In the genomic region with DNA sequence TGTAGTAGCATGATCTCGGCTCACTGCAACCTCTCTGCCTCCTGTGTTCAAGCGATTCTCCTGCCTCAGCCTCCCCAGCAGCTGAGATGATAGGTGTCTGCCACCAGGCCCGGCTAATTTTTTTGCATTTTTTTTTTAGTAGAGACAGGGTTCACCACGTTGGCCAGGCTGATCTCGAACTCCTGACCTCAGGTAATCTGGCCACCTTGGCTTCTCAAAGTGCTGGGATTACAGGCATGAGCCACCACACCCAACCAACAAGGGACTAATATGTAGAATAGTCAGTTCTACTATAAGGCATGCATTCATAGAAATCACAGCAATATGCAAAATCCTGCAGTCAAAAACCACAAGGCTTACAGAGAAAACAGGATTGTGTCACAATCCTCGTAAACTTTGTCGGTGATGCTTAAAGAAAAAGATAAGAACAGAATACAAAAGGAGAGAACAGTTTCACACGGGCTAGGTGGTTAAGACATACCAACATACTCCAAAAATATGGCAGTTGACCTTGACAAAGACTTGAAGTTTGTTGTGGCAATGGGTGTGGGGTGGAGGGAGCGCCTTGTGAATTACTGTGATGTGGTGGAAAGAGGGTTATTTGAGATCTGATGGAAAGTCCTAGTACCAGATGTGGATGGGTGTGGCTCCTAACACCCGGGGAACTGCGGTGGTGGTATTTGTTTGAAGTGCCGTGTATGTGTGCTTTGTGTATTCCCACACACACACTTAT, we compare ENCODE assay signal across 8 cellular contexts. TPM values are rescaled to one million over a fixed set of nuclear protein-coding genes. Genes with fewer than 3 reads are reported as not detected.
DNase-seq lines count a peak whose midpoint lies in the region; ATAC-seq and TF ChIP-seq lines count a peak whose summit lies in the region.

No MANE protein-coding gene starts in this region.

- H3K36me3 ChIP-seq in thymus (ENCODE audit: control insufficient read depth, insufficient read depth) (no peaks in the 10 kb centered on the region), ovary (no peaks in the 10 kb centered on the region)

- H3K4me1 ChIP-seq in thymus (ENCODE audit: control insufficient read depth, insufficient read depth, low read length): peaks cover 29% of the 10 kb centered on the region
- peaks cover 11% of the 10 kb centered on the region for H3K4me1 ChIP-seq in ovary (ENCODE audit: insufficient read depth)

- TF ChIP-seq POLR2A in ovary (IDR thresholded peaks at IDR 0.05): no peak

- peak overlapping the region; percentile 87 for H3K27ac ChIP-seq in thymus (ENCODE audit: low read depth)
- no peak overlapping the region for H3K27ac ChIP-seq in ovary

- WGBS in thymus: 39% methylated on average over 12 of the region's 12 CpGs
- 48 to 62% (median 54%) methylated on average over 12 of the region's 12 CpGs for WGBS in ovary, 3 donors

- ATAC-seq in HG03457 (IDR thresholded peaks at IDR 0.05; ENCODE audit: unreplicated experiment) (no peak), HG03571 (IDR thresholded peaks at IDR 0.05; ENCODE audit: unreplicated experiment) (no peak)

- H3K9me3 ChIP-seq in thymus (ENCODE audit: control insufficient read depth) (no peaks in the 10 kb centered on the region), ovary (no peaks in the 10 kb centered on the region)

- intact Hi-C loops in ovary (cut with DNase I): no loop called here

- TF ChIP-seq CTCF in fibroblast of mammary gland (conservative IDR thresholded peaks at IDR 0.05; ENCODE audit: control insufficient read depth, insufficient read depth, low read depth, low read length) (no peak), ovary (IDR thresholded peaks at IDR 0.05) (no peak)

- H3K27me3 ChIP-seq in thymus (ENCODE audit: control insufficient read depth, insufficient read depth) (no peaks in the 10 kb centered on the region), ovary (no peaks in the 10 kb centered on the region)

- H3K4me3 ChIP-seq in fibroblast of mammary gland (ENCODE audit: control insufficient read depth, low read depth, low read length) (no peak overlapping the region), thymus (ENCODE audit: low read length) (no peak overlapping the region), ovary (no peak overlapping the region)

- no peak for TF ChIP-seq EP300 in ovary (IDR thresholded peaks at IDR 0.05)

- DNase-seq in activated gamma-delta T cell treated with Interleukin-2 at 50 U/mL for 16 hours (peak; percentile 77), activated gamma-delta T cell (lab: John Stamatoyannopoulos, UW) (no peak), fibroblast of mammary gland (ENCODE audit: low read depth) (peak; percentile 58), ovary (no peak)
- peak; percentile 81 for DNase-seq in activated CD8-positive, alpha-beta memory T cell treated with anti-CD3 and anti-CD28 coated beads, Interleukin-2, amount 50 U/mL, for 1 hour (ENCODE audit: extremely low read depth)

RNA-seq across cellular contexts. Expression of a gene that starts 12.5 kb away (rescaled TPM):
- polyA plus RNA-seq in thymus (156 TPM), ovary (10 to 100 TPM; 31.0 to 65.0 TPM)
- 10 to 100 TPM; 44.8 to 70.1 (median 58.7) TPM for total RNA-seq in ovary

RNA-seq across cellular contexts. Expression of a gene that starts 13.2 kb away (rescaled TPM):
- polyA plus RNA-seq in thymus (5.5 TPM), ovary (under 1 TPM; 0.65 to 0.75 TPM)
- 1 to 10 TPM in 3 of 7 donors, under 1 TPM in 1, not detected in 3; 0.77 to 4.0 (median 1.6) TPM for total RNA-seq in ovary

RNA-seq across cellular contexts. Expression of a gene that starts 23.1 kb away (rescaled TPM):
- 10.2 TPM for polyA plus RNA-seq in thymus
- total RNA-seq in ovary: 10 to 100 TPM in 5 of 7 donors, 1 to 10 TPM in 2; 8.1 to 44.1 (median 31.8) TPM
- 10 to 100 TPM in 1 of 2 donors, 1 to 10 TPM in 1; 2.8 to 22.8 TPM for polyA plus RNA-seq in ovary

RNA-seq across cellular contexts. Expression of a gene that starts 40.1 kb away (rescaled TPM):
- polyA plus RNA-seq in thymus (32.7 TPM), ovary (10 to 100 TPM; 13.6 to 37.5 TPM)
- total RNA-seq in ovary: 10 to 100 TPM; 26.4 to 54.8 (median 37.8) TPM

RNA-seq across cellular contexts. Expression of a gene that starts 55.4 kb away (rescaled TPM):
- polyA plus RNA-seq in thymus: 166 TPM
- 100 to 1,000 TPM; 158 to 247 (median 238) TPM for total RNA-seq in ovary
- 100 to 1,000 TPM; 180 to 295 TPM for polyA plus RNA-seq in ovary

Comparison
In these comparisons a context has a peak if more than half of its experiments do, and no peak if none do; other contexts are left out.
1. DNase-seq: peak in activated gamma-delta T cell treated with Interleukin-2 at 50 U/mL for 16 hours (single experiment), activated CD8-positive, alpha-beta memory T cell treated with anti-CD3 and anti-CD28 coated beads, Interleukin-2, amount 50 U/mL, for 1 hour (single experiment) and fibroblast of mammary gland (single experiment); none in activated gamma-delta T cell (single experiment) and ovary (0 of 5).